In the genomic region with DNA sequence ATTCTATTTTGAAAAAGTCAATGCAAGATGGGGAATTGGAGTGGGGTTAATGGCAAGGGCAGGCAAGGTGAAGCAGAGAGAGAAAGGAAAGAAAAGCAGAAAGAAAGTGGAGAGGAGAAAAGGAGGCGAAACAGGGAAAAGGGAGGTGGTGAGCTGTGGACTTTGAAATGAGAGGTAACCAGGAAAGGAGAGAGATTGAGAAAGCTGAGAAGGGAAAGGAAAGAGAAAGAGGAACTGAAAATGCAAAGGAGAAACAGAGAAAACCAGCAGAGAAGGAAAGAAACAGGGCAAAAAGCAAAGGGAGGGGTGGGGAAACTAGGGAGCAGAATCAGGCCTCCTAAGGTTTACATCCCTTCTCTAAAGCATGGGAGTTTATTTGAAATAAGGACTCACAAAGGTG, we compare ENCODE assay signal across 21 cellular contexts.
DNase-seq lines count a peak whose midpoint lies in the region; ATAC-seq and TF ChIP-seq lines count a peak whose summit lies in the region.
"Had no signal": no experiment of that assay in that cellular context is flagged by ENCODE, and none has a peak within 500 bp of the region (broad histone marks: within the 10 kb centered on the region; RNA-seq: fewer than 3 reads in every experiment).

No MANE protein-coding gene starts in this region.

- H3K4me1 ChIP-seq in CD4-positive, CD25-positive, alpha-beta regulatory T cell (ENCODE audit: control insufficient read depth, insufficient read depth, low read length, poor library complexity, severe bottlenecking), result no peaks in the 10 kb centered on the region
- H3K4me1 ChIP-seq: sigmoid colon had no signal

- H3K9me3 Mint-ChIP-seq in CD4-positive, CD25-positive, alpha-beta regulatory T cell, result peaks cover 0 to 2% (median 0%) of the 10 kb centered on the region in 7 donors
- peaks cover 20% of the 10 kb centered on the region for H3K9me3 Mint-ChIP-seq in WTC11
- H3K9me3 Mint-ChIP-seq: dendritic cell treated with granulocyte-macrophage colony-stimulating factor and Interleukin-4, amounts not matched to agents 40 ng/mL and 50 ng/mL, for 4 days; stimulated activated naive CD8-positive, alpha-beta T cell treated with anti-CD3 and anti-CD28 coated beads, Interleukin-15, Interleukin-2, amounts not matched to agents 100 ng/mL and 50 ng/mL, for 24 hours had no signal

- POLR2A ChIA-PET in WTC11 (lab: Charles Lee), result interaction anchor here (0.7 kb wide), 1 partner anchor 184 kb away, joined by 3 read pairs; no protein-coding TSS in a partner anchor

- H3K4me3 Mint-ChIP-seq in CD4-positive, CD25-positive, alpha-beta regulatory T cell, result no peak overlapping the region
- H3K4me3 Mint-ChIP-seq in WTC11, result no peak overlapping the region; the same call in 1 of the 2 replicates
- H3K4me3 Mint-ChIP-seq: dendritic cell treated with granulocyte-macrophage colony-stimulating factor and Interleukin-4, amounts not matched to agents 40 ng/mL and 50 ng/mL, for 4 days; stimulated activated naive CD8-positive, alpha-beta T cell treated with anti-CD3 and anti-CD28 coated beads, Interleukin-15, Interleukin-2, amounts not matched to agents 100 ng/mL and 50 ng/mL, for 24 hours had no signal

- no peak overlapping the region for H3K4me3 ChIP-seq in CD4-positive, CD25-positive, alpha-beta regulatory T cell (ENCODE audit: low read depth, low read length)
- H3K4me3 ChIP-seq: sigmoid colon had no signal

- H3K27ac Mint-ChIP-seq in CD4-positive, CD25-positive, alpha-beta regulatory T cell, result peak overlapping the region in 2 of 3 donors; percentile 36 to 96
- peak overlapping the region; percentile 94 for H3K27ac Mint-ChIP-seq in WTC11
- H3K27ac Mint-ChIP-seq: dendritic cell treated with granulocyte-macrophage colony-stimulating factor and Interleukin-4, amounts not matched to agents 40 ng/mL and 50 ng/mL, for 4 days; stimulated activated naive CD8-positive, alpha-beta T cell treated with anti-CD3 and anti-CD28 coated beads, Interleukin-15, Interleukin-2, amounts not matched to agents 100 ng/mL and 50 ng/mL, for 24 hours had no signal

- no peak for DNase-seq in CD4-positive, CD25-positive, alpha-beta regulatory T cell
- no peak for DNase-seq in WTC11 (ENCODE audit: low spot score)
- no peak for DNase-seq in activated effector memory CD4-positive, alpha-beta T cell treated with anti-CD3 and anti-CD28 coated beads, Interleukin-2, amount 50 U/mL, for 16 hours
- DNase-seq in activated CD4-positive, alpha-beta T cell treated with anti-CD3 and anti-CD28 coated beads, Interleukin-2, amount 50 U/mL, for 1 hour, result no peak
- no peak for DNase-seq in AML-193 (lab: John Stamatoyannopoulos, UW)
- no peak for DNase-seq in foreskin melanocyte
- DNase-seq: activated CD4-positive, CD25-positive, alpha-beta regulatory T cell treated with anti-CD3 and anti-CD28 coated beads, Interleukin-2, amount 50 U/mL, for 72 hours; activated effector memory CD4-positive, alpha-beta T cell treated with Interleukin-2 at 50 U/mL for 16 hours; amniotic stem cell; COR-L47; hippocampal formation; islet precursor cell; Karpas-422; NCI-H748 treated with DMSO at 0.1 percent for 48 hours; sigmoid colon; trophoblast cell had no signal

- no peaks in the 10 kb centered on the region for H3K36me3 Mint-ChIP-seq in CD4-positive, CD25-positive, alpha-beta regulatory T cell
- 0 out of 2 replicates have a peak, but pooled peaks cover 3% of the 10 kb centered on the region for H3K36me3 Mint-ChIP-seq in WTC11

- ATAC-seq in CD4-positive, CD25-positive, alpha-beta regulatory T cell (ENCODE audit: low read depth in 2 of 2), result no peak
- ATAC-seq in GM19463 (IDR thresholded peaks at IDR 0.05; ENCODE audit: unreplicated experiment) (peak; percentile 30), HG03432 (IDR thresholded peaks at IDR 0.05; ENCODE audit: unreplicated experiment) (peak; percentile 43), WTC11 (no peak)
- ATAC-seq: Panc1 had no signal

- H3K27ac ChIP-seq in CD4-positive, CD25-positive, alpha-beta regulatory T cell (ENCODE audit: insufficient read depth, low read length, poor library complexity, severe bottlenecking), result no peak overlapping the region
- H3K27ac ChIP-seq: sigmoid colon had no signal

- no peak for TF ChIP-seq CTCF in WTC11 (IDR thresholded peaks at IDR 0.05)

- peaks cover 0 to 18% (median 2%) of the 10 kb centered on the region in 4 donors for H3K4me1 Mint-ChIP-seq in CD4-positive, CD25-positive, alpha-beta regulatory T cell
- H3K4me1 Mint-ChIP-seq in WTC11, result peaks cover 29% of the 10 kb centered on the region

- H3K9me3 ChIP-seq in CD4-positive, CD25-positive, alpha-beta regulatory T cell (ENCODE audit: control insufficient read depth in 2 of 2, low read length in 2 of 2), result no peaks in the 10 kb centered on the region
- H3K9me3 ChIP-seq: sigmoid colon had no signal

- no peaks in the 10 kb centered on the region for H3K27me3 ChIP-seq in CD4-positive, CD25-positive, alpha-beta regulatory T cell (ENCODE audit: control insufficient read depth, insufficient read depth, low read length)
- H3K27me3 ChIP-seq: sigmoid colon had no signal

- H3K36me3 ChIP-seq in CD4-positive, CD25-positive, alpha-beta regulatory T cell (ENCODE audit: control insufficient read depth, insufficient read depth, low read length), result no peaks in the 10 kb centered on the region
- H3K36me3 ChIP-seq: sigmoid colon had no signal

- CTCF ChIA-PET in WTC11 (lab: Charles Lee), result interaction anchor here (0.5 kb wide), 1 partner anchor 362 kb away, joined by 4 read pairs; no protein-coding TSS in a partner anchor

- peaks cover 6% of the 10 kb centered on the region for H3K27me3 Mint-ChIP-seq in CD4-positive, CD25-positive, alpha-beta regulatory T cell
- H3K27me3 Mint-ChIP-seq in WTC11 (ENCODE audit: low read depth), result no peaks in the 10 kb centered on the region
- H3K27me3 Mint-ChIP-seq: dendritic cell treated with granulocyte-macrophage colony-stimulating factor and Interleukin-4, amounts not matched to agents 40 ng/mL and 50 ng/mL, for 4 days had no signal

TF ChIP-seq in WTC11, 78 proteins besides CTCF, POLR2A, EP300 and RAD21 (continues in another document):
- TF ChIP-seq KAT7 (CRISPR knock-in tag; IDR thresholded peaks at IDR 0.05; ENCODE audit: borderline replicate concordance), result no peak
- TF ChIP-seq, protein P1, sequence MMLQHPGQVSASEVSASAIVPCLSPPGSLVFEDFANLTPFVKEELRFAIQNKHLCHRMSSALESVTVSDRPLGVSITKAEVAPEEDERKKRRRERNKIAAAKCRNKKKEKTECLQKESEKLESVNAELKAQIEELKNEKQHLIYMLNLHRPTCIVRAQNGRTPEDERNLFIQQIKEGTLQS (CRISPR knock-in tag; conservative IDR thresholded peaks at IDR 0.05), result no peak
- no peak for TF ChIP-seq SP1 (CRISPR knock-in tag; conservative IDR thresholded peaks at IDR 0.05)
- TF ChIP-seq, protein P2, sequence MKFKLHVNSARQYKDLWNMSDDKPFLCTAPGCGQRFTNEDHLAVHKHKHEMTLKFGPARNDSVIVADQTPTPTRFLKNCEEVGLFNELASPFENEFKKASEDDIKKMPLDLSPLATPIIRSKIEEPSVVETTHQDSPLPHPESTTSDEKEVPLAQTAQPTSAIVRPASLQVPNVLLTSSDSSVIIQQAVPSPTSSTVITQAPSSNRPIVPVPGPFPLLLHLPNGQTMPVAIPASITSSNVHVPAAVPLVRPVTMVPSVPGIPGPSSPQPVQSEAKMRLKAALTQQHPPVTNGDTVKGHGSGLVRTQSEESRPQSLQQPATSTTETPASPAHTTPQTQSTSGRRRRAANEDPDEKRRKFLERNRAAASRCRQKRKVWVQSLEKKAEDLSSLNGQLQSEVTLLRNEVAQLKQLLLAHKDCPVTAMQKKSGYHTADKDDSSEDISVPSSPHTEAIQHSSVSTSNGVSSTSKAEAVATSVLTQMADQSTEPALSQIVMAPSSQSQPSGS (CRISPR knock-in tag; IDR thresholded peaks at IDR 0.05; ENCODE audit: borderline replicate concordance, low read depth), result no peak
- TF ChIP-seq NFYB (CRISPR knock-in tag; conservative IDR thresholded peaks at IDR 0.05; ENCODE audit: low read depth), result no peak
- no peak for TF ChIP-seq E2F5 (CRISPR knock-in tag; IDR thresholded peaks at IDR 0.05)
- TF ChIP-seq PRRX2 (CRISPR knock-in tag; IDR thresholded peaks at IDR 0.05), result no peak
- TF ChIP-seq TEAD1 (CRISPR knock-in tag; IDR thresholded peaks at IDR 0.05), result no peak
- no peak for TF ChIP-seq ZNF219 (CRISPR knock-in tag; IDR thresholded peaks at IDR 0.05; ENCODE audit: borderline replicate concordance)
- no peak for TF ChIP-seq EMX1 (CRISPR knock-in tag; IDR thresholded peaks at IDR 0.05)
- TF ChIP-seq, protein P3, sequence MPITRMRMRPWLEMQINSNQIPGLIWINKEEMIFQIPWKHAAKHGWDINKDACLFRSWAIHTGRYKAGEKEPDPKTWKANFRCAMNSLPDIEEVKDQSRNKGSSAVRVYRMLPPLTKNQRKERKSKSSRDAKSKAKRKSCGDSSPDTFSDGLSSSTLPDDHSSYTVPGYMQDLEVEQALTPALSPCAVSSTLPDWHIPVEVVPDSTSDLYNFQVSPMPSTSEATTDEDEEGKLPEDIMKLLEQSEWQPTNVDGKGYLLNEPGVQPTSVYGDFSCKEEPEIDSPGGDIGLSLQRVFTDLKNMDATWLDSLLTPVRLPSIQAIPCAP (CRISPR knock-in tag; IDR thresholded peaks at IDR 0.05), result no peak
- TF ChIP-seq, protein P4, sequence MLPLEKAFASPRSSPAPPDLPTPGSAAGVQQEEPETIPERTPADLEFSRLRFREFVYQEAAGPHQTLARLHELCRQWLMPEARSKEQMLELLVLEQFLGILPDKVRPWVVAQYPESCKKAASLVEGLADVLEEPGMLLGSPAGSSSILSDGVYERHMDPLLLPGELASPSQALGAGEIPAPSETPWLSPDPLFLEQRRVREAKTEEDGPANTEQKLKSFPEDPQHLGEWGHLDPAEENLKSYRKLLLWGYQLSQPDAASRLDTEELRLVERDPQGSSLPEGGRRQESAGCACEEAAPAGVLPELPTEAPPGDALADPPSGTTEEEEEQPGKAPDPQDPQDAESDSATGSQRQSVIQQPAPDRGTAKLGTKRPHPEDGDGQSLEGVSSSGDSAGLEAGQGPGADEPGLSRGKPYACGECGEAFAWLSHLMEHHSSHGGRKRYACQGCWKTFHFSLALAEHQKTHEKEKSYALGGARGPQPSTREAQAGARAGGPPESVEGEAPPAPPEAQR (CRISPR knock-in tag; IDR thresholded peaks at IDR 0.05), result no peak
- no peak for TF ChIP-seq ZNF416 (CRISPR knock-in tag; IDR thresholded peaks at IDR 0.05)

Comparison
In these comparisons a context has a peak if more than half of its experiments do, and no peak if none do; other contexts are left out.
1. ATAC-seq: peak in GM19463 (single experiment) and HG03432 (single experiment); none in CD4-positive, CD25-positive, alpha-beta regulatory T cell (0 of 2) and WTC11 (single experiment).